In the genomic region with DNA sequence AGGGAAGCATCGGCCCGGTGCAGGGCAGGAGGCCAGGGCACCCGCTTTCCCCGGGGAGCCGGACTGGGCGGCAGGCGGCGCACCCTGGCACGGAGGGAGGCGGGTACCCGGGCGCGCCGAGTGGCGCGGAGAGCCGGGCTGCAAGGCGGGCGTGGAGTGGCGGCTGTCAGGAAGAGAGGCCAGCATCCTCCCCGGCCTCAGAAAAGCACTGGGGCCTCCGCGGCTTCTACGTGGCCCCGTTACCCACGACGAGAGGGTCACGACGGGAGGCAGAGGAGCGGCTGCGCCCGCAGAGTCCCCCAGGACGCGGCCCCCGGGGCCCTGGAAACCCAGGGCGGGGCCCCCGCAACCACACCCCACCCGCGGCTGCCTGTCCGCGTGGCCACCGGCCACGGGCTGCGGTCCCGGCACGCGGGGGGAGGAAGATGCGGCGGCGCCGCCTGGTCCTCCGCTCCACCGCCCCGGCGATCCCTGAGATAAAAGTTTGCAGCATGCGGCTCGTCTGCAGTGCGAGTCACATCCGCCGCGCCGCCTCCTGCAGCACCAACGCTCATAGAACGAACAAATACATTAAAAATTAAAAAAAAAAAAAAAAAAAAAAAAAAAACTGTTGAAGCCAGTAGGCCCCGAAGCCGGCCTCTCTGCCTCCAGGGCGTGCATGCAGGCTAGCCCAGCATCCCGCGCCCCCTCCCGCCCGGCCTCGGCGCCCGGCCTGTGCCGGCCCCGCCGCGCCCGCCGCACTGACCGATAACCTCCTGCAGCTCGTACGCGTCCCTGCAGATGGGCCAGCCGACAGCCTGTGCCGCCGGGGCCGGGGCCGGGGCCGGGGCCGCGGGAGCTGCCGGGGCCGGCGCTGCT, we compare ENCODE assay signal across 1 cellular context.
TF ChIP-seq lines count a peak whose summit lies in the region.

No MANE protein-coding gene starts in this region.

TF ChIP-seq in HEK293, 187 proteins besides CTCF, POLR2A, EP300 and RAD21 (continued from another document):
- TF ChIP-seq ZNF169 (tag by site-specific recombination; IDR thresholded peaks at IDR 0.05) (no peak), YY2 (tag by site-specific recombination; IDR thresholded peaks at IDR 0.05) (no peak), GLIS2 (tag by site-specific recombination; IDR thresholded peaks at IDR 0.05) (peak; percentile 84), GLIS1 (tag by site-specific recombination; IDR thresholded peaks at IDR 0.05) (peak; percentile 41; the same call in 1 of the 2 replicates), ZNF266 (tag by site-specific recombination; IDR thresholded peaks at IDR 0.05; ENCODE audit: low read depth) (no peak), ZBTB17 (tag by site-specific recombination; IDR thresholded peaks at IDR 0.05) (no peak; the same call in none of the 2 replicates), ZSCAN23 (tag by site-specific recombination; IDR thresholded peaks at IDR 0.05) (no peak), KLF8 (tag by site-specific recombination; IDR thresholded peaks at IDR 0.05) (peak; percentile 44; the same call in 1 of the 2 replicates), ZBTB20 (tag by site-specific recombination; IDR thresholded peaks at IDR 0.05) (peak; percentile 94), ZNF302 (tag by site-specific recombination; IDR thresholded peaks at IDR 0.05; ENCODE audit: low read depth) (no peak), SCRT1 (tag by site-specific recombination; IDR thresholded peaks at IDR 0.05; ENCODE audit: borderline replicate concordance) (no peak), KLF16 (tag by site-specific recombination; IDR thresholded peaks at IDR 0.05) (0 out of 2 replicates have a peak, but pooled peaks have one; percentile 14), ZFP41 (tag by site-specific recombination; IDR thresholded peaks at IDR 0.05; ENCODE audit: borderline replicate concordance) (no peak), ZIC2 (tag by site-specific recombination; IDR thresholded peaks at IDR 0.05) (peak; percentile 64), ZNF311 (tag by site-specific recombination; IDR thresholded peaks at IDR 0.05; ENCODE audit: borderline replicate concordance) (no peak), ZNF214 (tag by site-specific recombination; IDR thresholded peaks at IDR 0.05; ENCODE audit: borderline replicate concordance) (no peak), SP7 (tag by site-specific recombination; IDR thresholded peaks at IDR 0.05) (0 out of 2 replicates have a peak, but pooled peaks have one; percentile 7), ZBTB8A (tag by site-specific recombination; IDR thresholded peaks at IDR 0.05) (peak; percentile 64), ZNF341 (tag by site-specific recombination; IDR thresholded peaks at IDR 0.05; ENCODE audit: low read depth) (peak; percentile 50; the same call in 1 of the 2 replicates), ZNF596 (tag by site-specific recombination; IDR thresholded peaks at IDR 0.05) (no peak), OSR2 (tag by site-specific recombination; IDR thresholded peaks at IDR 0.05) (no peak)
- TF ChIP-seq, protein P1, sequence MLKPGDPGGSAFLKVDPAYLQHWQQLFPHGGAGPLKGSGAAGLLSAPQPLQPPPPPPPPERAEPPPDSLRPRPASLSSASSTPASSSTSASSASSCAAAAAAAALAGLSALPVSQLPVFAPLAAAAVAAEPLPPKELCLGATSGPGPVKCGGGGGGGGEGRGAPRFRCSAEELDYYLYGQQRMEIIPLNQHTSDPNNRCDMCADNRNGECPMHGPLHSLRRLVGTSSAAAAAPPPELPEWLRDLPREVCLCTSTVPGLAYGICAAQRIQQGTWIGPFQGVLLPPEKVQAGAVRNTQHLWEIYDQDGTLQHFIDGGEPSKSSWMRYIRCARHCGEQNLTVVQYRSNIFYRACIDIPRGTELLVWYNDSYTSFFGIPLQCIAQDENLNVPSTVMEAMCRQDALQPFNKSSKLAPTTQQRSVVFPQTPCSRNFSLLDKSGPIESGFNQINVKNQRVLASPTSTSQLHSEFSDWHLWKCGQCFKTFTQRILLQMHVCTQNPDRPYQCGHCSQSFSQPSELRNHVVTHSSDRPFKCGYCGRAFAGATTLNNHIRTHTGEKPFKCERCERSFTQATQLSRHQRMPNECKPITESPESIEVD (tag by site-specific recombination; IDR thresholded peaks at IDR 0.05) = no peak
- TF ChIP-seq, protein P2, sequence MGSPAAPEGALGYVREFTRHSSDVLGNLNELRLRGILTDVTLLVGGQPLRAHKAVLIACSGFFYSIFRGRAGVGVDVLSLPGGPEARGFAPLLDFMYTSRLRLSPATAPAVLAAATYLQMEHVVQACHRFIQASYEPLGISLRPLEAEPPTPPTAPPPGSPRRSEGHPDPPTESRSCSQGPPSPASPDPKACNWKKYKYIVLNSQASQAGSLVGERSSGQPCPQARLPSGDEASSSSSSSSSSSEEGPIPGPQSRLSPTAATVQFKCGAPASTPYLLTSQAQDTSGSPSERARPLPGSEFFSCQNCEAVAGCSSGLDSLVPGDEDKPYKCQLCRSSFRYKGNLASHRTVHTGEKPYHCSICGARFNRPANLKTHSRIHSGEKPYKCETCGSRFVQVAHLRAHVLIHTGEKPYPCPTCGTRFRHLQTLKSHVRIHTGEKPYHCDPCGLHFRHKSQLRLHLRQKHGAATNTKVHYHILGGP (tag by site-specific recombination; IDR thresholded peaks at IDR 0.05) = no peak
- TF ChIP-seq, protein P3, sequence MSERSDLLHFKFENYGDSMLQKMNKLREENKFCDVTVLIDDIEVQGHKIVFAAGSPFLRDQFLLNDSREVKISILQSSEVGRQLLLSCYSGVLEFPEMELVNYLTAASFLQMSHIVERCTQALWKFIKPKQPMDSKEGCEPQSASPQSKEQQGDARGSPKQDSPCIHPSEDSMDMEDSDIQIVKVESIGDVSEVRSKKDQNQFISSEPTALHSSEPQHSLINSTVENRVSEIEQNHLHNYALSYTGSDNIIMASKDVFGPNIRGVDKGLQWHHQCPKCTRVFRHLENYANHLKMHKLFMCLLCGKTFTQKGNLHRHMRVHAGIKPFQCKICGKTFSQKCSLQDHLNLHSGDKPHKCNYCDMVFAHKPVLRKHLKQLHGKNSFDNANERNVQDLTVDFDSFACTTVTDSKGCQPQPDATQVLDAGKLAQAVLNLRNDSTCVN (tag by site-specific recombination; optimal IDR thresholded peaks at IDR 0.05) = peak; percentile 87
- TF ChIP-seq, protein P4, sequence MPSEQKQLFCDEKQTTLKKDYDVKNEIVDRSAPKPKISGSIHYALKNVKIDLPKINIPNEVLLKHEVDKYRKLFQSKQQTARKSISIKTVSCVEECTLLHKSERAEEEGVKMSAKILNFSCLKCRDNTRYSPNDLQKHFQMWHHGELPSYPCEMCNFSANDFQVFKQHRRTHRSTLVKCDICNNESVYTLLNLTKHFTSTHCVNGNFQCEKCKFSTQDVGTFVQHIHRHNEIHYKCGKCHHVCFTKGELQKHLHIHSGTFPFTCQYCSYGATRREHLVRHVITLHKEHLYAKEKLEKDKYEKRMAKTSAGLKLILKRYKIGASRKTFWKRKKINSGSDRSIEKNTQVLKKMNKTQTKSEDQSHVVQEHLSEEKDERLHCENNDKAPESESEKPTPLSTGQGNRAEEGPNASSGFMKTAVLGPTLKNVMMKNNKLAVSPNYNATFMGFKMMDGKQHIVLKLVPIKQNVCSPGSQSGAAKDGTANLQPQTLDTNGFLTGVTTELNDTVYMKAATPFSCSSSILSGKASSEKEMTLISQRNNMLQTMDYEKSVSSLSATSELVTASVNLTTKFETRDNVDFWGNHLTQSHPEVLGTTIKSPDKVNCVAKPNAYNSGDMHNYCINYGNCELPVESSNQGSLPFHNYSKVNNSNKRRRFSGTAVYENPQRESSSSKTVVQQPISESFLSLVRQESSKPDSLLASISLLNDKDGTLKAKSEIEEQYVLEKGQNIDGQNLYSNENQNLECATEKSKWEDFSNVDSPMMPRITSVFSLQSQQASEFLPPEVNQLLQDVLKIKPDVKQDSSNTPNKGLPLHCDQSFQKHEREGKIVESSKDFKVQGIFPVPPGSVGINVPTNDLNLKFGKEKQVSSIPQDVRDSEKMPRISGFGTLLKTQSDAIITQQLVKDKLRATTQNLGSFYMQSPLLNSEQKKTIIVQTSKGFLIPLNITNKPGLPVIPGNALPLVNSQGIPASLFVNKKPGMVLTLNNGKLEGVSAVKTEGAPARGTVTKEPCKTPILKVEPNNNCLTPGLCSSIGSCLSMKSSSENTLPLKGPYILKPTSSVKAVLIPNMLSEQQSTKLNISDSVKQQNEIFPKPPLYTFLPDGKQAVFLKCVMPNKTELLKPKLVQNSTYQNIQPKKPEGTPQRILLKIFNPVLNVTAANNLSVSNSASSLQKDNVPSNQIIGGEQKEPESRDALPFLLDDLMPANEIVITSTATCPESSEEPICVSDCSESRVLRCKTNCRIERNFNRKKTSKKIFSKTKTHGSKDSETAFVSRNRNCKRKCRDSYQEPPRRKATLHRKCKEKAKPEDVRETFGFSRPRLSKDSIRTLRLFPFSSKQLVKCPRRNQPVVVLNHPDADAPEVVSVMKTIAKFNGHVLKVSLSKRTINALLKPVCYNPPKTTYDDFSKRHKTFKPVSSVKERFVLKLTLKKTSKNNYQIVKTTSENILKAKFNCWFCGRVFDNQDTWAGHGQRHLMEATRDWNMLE (tag by site-specific recombination; conservative IDR thresholded peaks at IDR 0.05; ENCODE audit: low read depth) = no peak
- TF ChIP-seq, protein P5, sequence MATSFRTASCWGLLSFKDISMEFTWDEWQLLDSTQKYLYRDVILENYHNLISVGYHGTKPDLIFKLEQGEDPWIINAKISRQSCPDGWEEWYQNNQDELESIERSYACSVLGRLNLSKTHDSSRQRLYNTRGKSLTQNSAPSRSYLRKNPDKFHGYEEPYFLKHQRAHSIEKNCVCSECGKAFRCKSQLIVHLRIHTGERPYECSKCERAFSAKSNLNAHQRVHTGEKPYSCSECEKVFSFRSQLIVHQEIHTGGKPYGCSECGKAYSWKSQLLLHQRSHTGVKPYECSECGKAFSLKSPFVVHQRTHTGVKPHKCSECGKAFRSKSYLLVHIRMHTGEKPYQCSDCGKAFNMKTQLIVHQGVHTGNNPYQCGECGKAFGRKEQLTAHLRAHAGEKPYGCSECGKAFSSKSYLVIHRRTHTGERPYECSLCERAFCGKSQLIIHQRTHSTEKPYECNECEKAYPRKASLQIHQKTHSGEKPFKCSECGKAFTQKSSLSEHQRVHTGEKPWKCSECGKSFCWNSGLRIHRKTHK (tag by site-specific recombination; IDR thresholded peaks at IDR 0.05) = no peak
- TF ChIP-seq, protein P6, sequence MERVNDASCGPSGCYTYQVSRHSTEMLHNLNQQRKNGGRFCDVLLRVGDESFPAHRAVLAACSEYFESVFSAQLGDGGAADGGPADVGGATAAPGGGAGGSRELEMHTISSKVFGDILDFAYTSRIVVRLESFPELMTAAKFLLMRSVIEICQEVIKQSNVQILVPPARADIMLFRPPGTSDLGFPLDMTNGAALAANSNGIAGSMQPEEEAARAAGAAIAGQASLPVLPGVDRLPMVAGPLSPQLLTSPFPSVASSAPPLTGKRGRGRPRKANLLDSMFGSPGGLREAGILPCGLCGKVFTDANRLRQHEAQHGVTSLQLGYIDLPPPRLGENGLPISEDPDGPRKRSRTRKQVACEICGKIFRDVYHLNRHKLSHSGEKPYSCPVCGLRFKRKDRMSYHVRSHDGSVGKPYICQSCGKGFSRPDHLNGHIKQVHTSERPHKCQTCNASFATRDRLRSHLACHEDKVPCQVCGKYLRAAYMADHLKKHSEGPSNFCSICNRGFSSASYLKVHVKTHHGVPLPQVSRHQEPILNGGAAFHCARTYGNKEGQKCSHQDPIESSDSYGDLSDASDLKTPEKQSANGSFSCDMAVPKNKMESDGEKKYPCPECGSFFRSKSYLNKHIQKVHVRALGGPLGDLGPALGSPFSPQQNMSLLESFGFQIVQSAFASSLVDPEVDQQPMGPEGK (tag by site-specific recombination; IDR thresholded peaks at IDR 0.05) = 0 out of 2 replicates have a peak, but pooled peaks have one; percentile 44
- TF ChIP-seq, protein P7, sequence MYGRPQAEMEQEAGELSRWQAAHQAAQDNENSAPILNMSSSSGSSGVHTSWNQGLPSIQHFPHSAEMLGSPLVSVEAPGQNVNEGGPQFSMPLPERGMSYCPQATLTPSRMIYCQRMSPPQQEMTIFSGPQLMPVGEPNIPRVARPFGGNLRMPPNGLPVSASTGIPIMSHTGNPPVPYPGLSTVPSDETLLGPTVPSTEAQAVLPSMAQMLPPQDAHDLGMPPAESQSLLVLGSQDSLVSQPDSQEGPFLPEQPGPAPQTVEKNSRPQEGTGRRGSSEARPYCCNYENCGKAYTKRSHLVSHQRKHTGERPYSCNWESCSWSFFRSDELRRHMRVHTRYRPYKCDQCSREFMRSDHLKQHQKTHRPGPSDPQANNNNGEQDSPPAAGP (tag by site-specific recombination; IDR thresholded peaks at IDR 0.05) = no peak
- TF ChIP-seq, protein P8, sequence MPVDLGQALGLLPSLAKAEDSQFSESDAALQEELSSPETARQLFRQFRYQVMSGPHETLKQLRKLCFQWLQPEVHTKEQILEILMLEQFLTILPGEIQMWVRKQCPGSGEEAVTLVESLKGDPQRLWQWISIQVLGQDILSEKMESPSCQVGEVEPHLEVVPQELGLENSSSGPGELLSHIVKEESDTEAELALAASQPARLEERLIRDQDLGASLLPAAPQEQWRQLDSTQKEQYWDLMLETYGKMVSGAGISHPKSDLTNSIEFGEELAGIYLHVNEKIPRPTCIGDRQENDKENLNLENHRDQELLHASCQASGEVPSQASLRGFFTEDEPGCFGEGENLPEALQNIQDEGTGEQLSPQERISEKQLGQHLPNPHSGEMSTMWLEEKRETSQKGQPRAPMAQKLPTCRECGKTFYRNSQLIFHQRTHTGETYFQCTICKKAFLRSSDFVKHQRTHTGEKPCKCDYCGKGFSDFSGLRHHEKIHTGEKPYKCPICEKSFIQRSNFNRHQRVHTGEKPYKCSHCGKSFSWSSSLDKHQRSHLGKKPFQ (tag by site-specific recombination; IDR thresholded peaks at IDR 0.05) = no peak
